ENCODE assay signal across 8 cellular contexts in the genomic region with DNA sequence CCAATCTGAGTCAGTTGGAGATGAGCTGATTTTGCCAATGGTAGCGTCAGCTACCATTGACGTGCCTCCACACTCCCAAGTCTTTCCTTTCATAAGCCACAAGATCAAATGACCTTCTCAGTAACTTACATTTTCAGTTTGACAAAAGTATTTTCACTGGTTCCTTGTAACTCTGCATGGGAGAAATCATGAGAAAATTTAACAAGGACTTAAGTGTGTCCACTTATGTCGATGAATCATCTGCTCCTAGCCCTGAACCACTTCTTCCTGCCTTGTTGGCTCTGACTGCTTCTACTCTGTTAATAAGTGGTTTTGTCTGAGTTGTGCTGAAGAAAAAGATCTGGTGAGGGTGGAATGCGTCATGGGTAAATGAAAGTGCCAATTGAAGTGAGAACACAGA.
A peak's percentile ranks its signal among the peaks of the same experiment; 100 is the strongest.
DNase-seq lines count a peak whose midpoint lies in the region; ATAC-seq and TF ChIP-seq lines count a peak whose summit lies in the region.

No MANE protein-coding gene starts in this region.

- no peak for DNase-seq in activated naive CD8-positive, alpha-beta T cell treated with anti-CD3 and anti-CD28 coated beads, Interleukin-2, amount 50 U/mL, for 24 hours
- DNase-seq in retinal pigment epithelial cell (ENCODE audit: low read depth) (peak; percentile 94), NAMALWA (ENCODE audit: low spot score) (no peak), NCI-H1092 treated with DMSO at 0.1 percent for 48 hours (lab: John Stamatoyannopoulos, UW) (no peak), NCI-H82 (lab: John Stamatoyannopoulos, UW) (no peak), Karpas-422 (no peak)

- no peaks in the 10 kb centered on the region for H3K79me2 ChIP-seq in Karpas-422 (ENCODE audit: low read length)

- peaks cover 21% of the 10 kb centered on the region for H3K9me3 Mint-ChIP-seq in activated naive CD8-positive, alpha-beta T cell treated with anti-CD3 and anti-CD28 coated beads, Interleukin-2, amount 50 U/mL, for 24 hours

- H3K4me1 Mint-ChIP-seq in activated naive CD8-positive, alpha-beta T cell treated with anti-CD3 and anti-CD28 coated beads, Interleukin-2, amount 50 U/mL, for 24 hours = peaks cover 37% of the 10 kb centered on the region

- H3K4me1 ChIP-seq in Karpas-422 (ENCODE audit: low read length) = no peaks in the 10 kb centered on the region

- no peak overlapping the region for H3K4me2 ChIP-seq in Karpas-422 (ENCODE audit: low read depth, low read length, poor library complexity, severe bottlenecking)

- no peak overlapping the region for H3K9ac ChIP-seq in Karpas-422 (ENCODE audit: low read length)

- H3K36me3 ChIP-seq in Karpas-422 (ENCODE audit: insufficient read depth, low read length) = no peaks in the 10 kb centered on the region

- H3K9me2 ChIP-seq in Karpas-422 (replicated peaks; ENCODE audit: insufficient read depth, low read length) = no peaks in the 10 kb centered on the region

- H3K4me3 Mint-ChIP-seq in activated naive CD8-positive, alpha-beta T cell treated with anti-CD3 and anti-CD28 coated beads, Interleukin-2, amount 50 U/mL, for 24 hours = peak overlapping the region; percentile 38

- no peaks in the 10 kb centered on the region for H3K36me3 Mint-ChIP-seq in activated naive CD8-positive, alpha-beta T cell treated with anti-CD3 and anti-CD28 coated beads, Interleukin-2, amount 50 U/mL, for 24 hours (ENCODE audit: low read depth)

- TF ChIP-seq CTCF in retinal pigment epithelial cell (conservative IDR thresholded peaks at IDR 0.05; ENCODE audit: low read depth, low read length) = no peak

- no peak overlapping the region for H2AFZ ChIP-seq in Karpas-422 (ENCODE audit: low read length)

- H3K27me3 ChIP-seq in Karpas-422 (ENCODE audit: low read length) = no peaks in the 10 kb centered on the region

- H3K27ac ChIP-seq in Karpas-422 (ENCODE audit: low read length) = no peak overlapping the region

- no peaks in the 10 kb centered on the region for H4K20me1 ChIP-seq in Karpas-422 (ENCODE audit: insufficient read depth, low read depth, low read length)

- H3K4me3 ChIP-seq in retinal pigment epithelial cell (ENCODE audit: low read length) (no peak overlapping the region), Karpas-422 (ENCODE audit: low read length) (no peak overlapping the region)

- H3K9me3 ChIP-seq in Karpas-422 (ENCODE audit: low read length) = no peaks in the 10 kb centered on the region

- H3K27ac Mint-ChIP-seq in activated naive CD8-positive, alpha-beta T cell treated with anti-CD3 and anti-CD28 coated beads, Interleukin-2, amount 50 U/mL, for 24 hours = peak overlapping the region; percentile 87

- H3K27me3 Mint-ChIP-seq in activated naive CD8-positive, alpha-beta T cell treated with anti-CD3 and anti-CD28 coated beads, Interleukin-2, amount 50 U/mL, for 24 hours = no peaks in the 10 kb centered on the region

- peak; percentile 85 for ATAC-seq in GM18909 (IDR thresholded peaks at IDR 0.05; ENCODE audit: poor library complexity, unreplicated experiment)
- ATAC-seq in HG02943 (IDR thresholded peaks at IDR 0.05; ENCODE audit: low read depth, unreplicated experiment) = peak; percentile 72
- peak; percentile 96 for ATAC-seq in activated naive CD8-positive, alpha-beta T cell treated with anti-CD3 and anti-CD28 coated beads, Interleukin-2, amount 50 U/mL, for 24 hours
